Comparison of ENCODE assay signal across 2 cellular contexts in genomic region chr7:130481898-130482297, GRCh38.
TF ChIP-seq lines count a peak whose summit lies in the region.

No MANE protein-coding gene starts in this region.

TF ChIP-seq in IMR-90, 13 proteins besides CTCF, POLR2A, EP300 and RAD21:
- no peak for TF ChIP-seq CEBPB (IDR thresholded peaks at IDR 0.05; ENCODE audit: low read depth, low read length)
- TF ChIP-seq, protein P1, sequence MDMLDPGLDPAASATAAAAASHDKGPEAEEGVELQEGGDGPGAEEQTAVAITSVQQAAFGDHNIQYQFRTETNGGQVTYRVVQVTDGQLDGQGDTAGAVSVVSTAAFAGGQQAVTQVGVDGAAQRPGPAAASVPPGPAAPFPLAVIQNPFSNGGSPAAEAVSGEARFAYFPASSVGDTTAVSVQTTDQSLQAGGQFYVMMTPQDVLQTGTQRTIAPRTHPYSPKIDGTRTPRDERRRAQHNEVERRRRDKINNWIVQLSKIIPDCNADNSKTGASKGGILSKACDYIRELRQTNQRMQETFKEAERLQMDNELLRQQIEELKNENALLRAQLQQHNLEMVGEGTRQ (IDR thresholded peaks at IDR 0.05; ENCODE audit: low read depth, low read length) = peak; percentile 85

TF ChIP-seq in SK-N-SH treated with all-trans-retinoic acid at 6 μM for 48 hours, 23 proteins besides CTCF, POLR2A, EP300 and RAD21:
- TF ChIP-seq, protein P2, sequence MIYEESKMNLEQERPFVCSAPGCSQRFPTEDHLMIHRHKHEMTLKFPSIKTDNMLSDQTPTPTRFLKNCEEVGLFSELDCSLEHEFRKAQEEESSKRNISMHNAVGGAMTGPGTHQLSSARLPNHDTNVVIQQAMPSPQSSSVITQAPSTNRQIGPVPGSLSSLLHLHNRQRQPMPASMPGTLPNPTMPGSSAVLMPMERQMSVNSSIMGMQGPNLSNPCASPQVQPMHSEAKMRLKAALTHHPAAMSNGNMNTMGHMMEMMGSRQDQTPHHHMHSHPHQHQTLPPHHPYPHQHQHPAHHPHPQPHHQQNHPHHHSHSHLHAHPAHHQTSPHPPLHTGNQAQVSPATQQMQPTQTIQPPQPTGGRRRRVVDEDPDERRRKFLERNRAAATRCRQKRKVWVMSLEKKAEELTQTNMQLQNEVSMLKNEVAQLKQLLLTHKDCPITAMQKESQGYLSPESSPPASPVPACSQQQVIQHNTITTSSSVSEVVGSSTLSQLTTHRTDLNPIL (CRISPR knock-in tag; IDR thresholded peaks at IDR 0.05; ENCODE audit: low read depth) = no peak
TF ChIP-seq in SK-N-SH treated with all-trans-retinoic acid at 6 μM for 48 hours: peak in this region for 0.
